11 cellular contexts compared by ENCODE assay signal in genomic region chr1:183244466-183244865, GRCh38.
A peak's percentile ranks its signal among the peaks of the same experiment; 100 is the strongest.
DNase-seq lines count a peak whose midpoint lies in the region; ATAC-seq and TF ChIP-seq lines count a peak whose summit lies in the region.
"Had no signal": no experiment of that assay in that cellular context is flagged by ENCODE, and none has a peak within 500 bp of the region (broad histone marks: within the 10 kb centered on the region; RNA-seq: fewer than 3 reads in every experiment).

No MANE protein-coding gene starts in this region.

- no peak for TF ChIP-seq CTCF in AG09319 (IDR thresholded peaks at IDR 0.05; ENCODE audit: low read depth, low read length)
- TF ChIP-seq CTCF in neutrophil (IDR thresholded peaks at IDR 0.05) = no peak

- peak overlapping the region; percentile 82 for H3K27ac ChIP-seq in neutrophil
- H3K27ac ChIP-seq: BLaER1 treated with 17β-estradiol and CSF1 and Interleukin-3, amounts not matched to agents 10 nM and 100 nM had no signal

- no peaks in the 10 kb centered on the region for H3K27me3 ChIP-seq in neutrophil
- H3K27me3 ChIP-seq: BLaER1 treated with 17β-estradiol and CSF1 and Interleukin-3, amounts not matched to agents 10 nM and 100 nM had no signal

- no peaks in the 10 kb centered on the region for H3K36me3 ChIP-seq in neutrophil
- H3K36me3 ChIP-seq: BLaER1 treated with 17β-estradiol and CSF1 and Interleukin-3, amounts not matched to agents 10 nM and 100 nM had no signal

- peaks cover 53% of the 10 kb centered on the region in 2 experiments for H3K4me1 ChIP-seq in neutrophil (ENCODE audit: control insufficient read depth in 1 of 2, insufficient read depth in 1 of 2, low read depth in 1 of 2, low read length in 1 of 2)
- H3K4me1 ChIP-seq: BLaER1 treated with 17β-estradiol and CSF1 and Interleukin-3, amounts not matched to agents 10 nM and 100 nM had no signal

- H3K9me3 ChIP-seq in neutrophil = no peaks in the 10 kb centered on the region

- ATAC-seq in HG02610 (IDR thresholded peaks at IDR 0.05; ENCODE audit: unreplicated experiment) = no peak
- no peak for ATAC-seq in HG03039 (IDR thresholded peaks at IDR 0.05; ENCODE audit: unreplicated experiment)
- no peak for ATAC-seq in GM21717 (IDR thresholded peaks at IDR 0.05; ENCODE audit: unreplicated experiment)

- peak; percentile 87 for DNase-seq in AG09319 (ENCODE audit: extremely low read depth, low read depth)
- DNase-seq in NCI-H524 (lab: John Stamatoyannopoulos, UW) = peak; percentile 68 to 85
- peak; percentile 97 for DNase-seq in fibroblast of peridontal ligament (ENCODE audit: extremely low read depth)
- no peak for DNase-seq in OCI-M2 (lab: John Stamatoyannopoulos, UW; ENCODE audit: unreplicated experiment)
- DNase-seq: cerebellar nuclear complex, NCI-H510A had no signal

- no peak overlapping the region for H3K4me3 ChIP-seq in neutrophil (ENCODE audit: low read depth in 1 of 2, low read length in 1 of 2)
- H3K4me3 ChIP-seq: BLaER1 treated with 17β-estradiol and CSF1 and Interleukin-3, amounts not matched to agents 10 nM and 100 nM had no signal
